In genomic region chr7:16916111-16916639, GRCh38 we compare ENCODE assay signal across 11 cellular contexts. TPM values are rescaled to one million over a fixed set of nuclear protein-coding genes. Genes with fewer than 3 reads are reported as not detected.
A peak's percentile ranks its signal among the peaks of the same experiment; 100 is the strongest.
DNase-seq lines count a peak whose midpoint lies in the region; ATAC-seq and TF ChIP-seq lines count a peak whose summit lies in the region.
"Had no signal": no experiment of that assay in that cellular context is flagged by ENCODE, and none has a peak within 500 bp of the region (broad histone marks: within the 10 kb centered on the region; RNA-seq: fewer than 3 reads in every experiment).

No MANE protein-coding gene starts in this region.

- H3K4me3 Mint-ChIP-seq in CD8-positive, alpha-beta T cell, result no peak overlapping the region
- no peak overlapping the region for H3K4me3 Mint-ChIP-seq in activated T-helper 1 cell treated with anti-CD3 and anti-CD28 coated beads, Interleukin-12 subunit alpha, Interleukin-12 subunit beta, Interleukin-2, Interleukin-4 antibody, amounts not matched to agents 30 ng/mL and 10 ng/mL and 1 ng/mL, durations not matched to agents 14 hours and 24 hours and 36 hours

- no peaks in the 10 kb centered on the region for H3K36me3 ChIP-seq in MG63
- no peaks in the 10 kb centered on the region for H3K36me3 ChIP-seq in CD8-positive, alpha-beta T cell (ENCODE audit: insufficient read depth, low read length)

- peaks cover 8% of the 10 kb centered on the region for H3K9me3 ChIP-seq in MG63
- no peaks in the 10 kb centered on the region for H3K9me3 ChIP-seq in CD8-positive, alpha-beta T cell (ENCODE audit: low read length)

- H3K4me1 Mint-ChIP-seq in CD8-positive, alpha-beta T cell (ENCODE audit: low read depth), result no peaks in the 10 kb centered on the region
- no peaks in the 10 kb centered on the region for H3K4me1 Mint-ChIP-seq in activated T-helper 1 cell treated with anti-CD3 and anti-CD28 coated beads, Interleukin-12 subunit alpha, Interleukin-12 subunit beta, Interleukin-2, Interleukin-4 antibody, amounts not matched to agents 30 ng/mL and 10 ng/mL and 1 ng/mL, durations not matched to agents 14 hours and 24 hours and 36 hours (ENCODE audit: low read depth)

- ATAC-seq in GM18909 (IDR thresholded peaks at IDR 0.05; ENCODE audit: poor library complexity, unreplicated experiment) (no peak), HG03139 (IDR thresholded peaks at IDR 0.05; ENCODE audit: unreplicated experiment) (no peak)
- ATAC-seq in CD8-positive, alpha-beta T cell, result no peak
- ATAC-seq: GM12878 had no signal

- H3K27me3 Mint-ChIP-seq in CD8-positive, alpha-beta T cell (ENCODE audit: low read depth), result no peaks in the 10 kb centered on the region
- H3K27me3 Mint-ChIP-seq in activated T-helper 1 cell treated with anti-CD3 and anti-CD28 coated beads, Interleukin-12 subunit alpha, Interleukin-12 subunit beta, Interleukin-2, Interleukin-4 antibody, amounts not matched to agents 30 ng/mL and 10 ng/mL and 1 ng/mL, durations not matched to agents 14 hours and 24 hours and 36 hours (ENCODE audit: insufficient read depth), result peaks cover 4% of the 10 kb centered on the region

- H3K4me3 ChIP-seq in MG63 (no peak overlapping the region), cardiac fibroblast (replicated peaks in 1 of 2; ENCODE audit: low read depth in 2 of 2, low read length in 2 of 2) (no peak overlapping the region)
- H3K4me3 ChIP-seq in CD8-positive, alpha-beta T cell (ENCODE audit: low read depth, low read length), result no peak overlapping the region
- H3K4me3 ChIP-seq: GM12878, lung had no signal

- no peak overlapping the region for H3K27ac ChIP-seq in CD8-positive, alpha-beta T cell (ENCODE audit: low read depth, low read length)

- H3K27me3 ChIP-seq in MG63, result no peaks in the 10 kb centered on the region
- H3K27me3 ChIP-seq in CD8-positive, alpha-beta T cell (ENCODE audit: insufficient read depth, low read length), result no peaks in the 10 kb centered on the region

- DNase-seq in EL (peak; percentile 88), MG63 (peak; percentile 15), cardiac fibroblast (ENCODE audit: low read depth in 2 of 2) (peak; percentile 63 to 89), non-pigmented ciliary epithelial cell (ENCODE audit: low read depth) (peak; percentile 81)
- DNase-seq in CD8-positive, alpha-beta T cell, result no peak
- DNase-seq in activated T-helper 1 cell treated with anti-CD3 and anti-CD28 coated beads, Interleukin-12 subunit alpha, Interleukin-12 subunit beta, Interleukin-2, Interleukin-4 antibody, amounts not matched to agents 30 ng/mL and 10 ng/mL and 1 ng/mL, durations not matched to agents 14 hours and 24 hours and 36 hours (ENCODE audit: low spot score), result no peak
- DNase-seq: activated CD8-positive, alpha-beta memory T cell treated with anti-CD3 and anti-CD28 coated beads for 24 hours had no signal

- H3K9me3 Mint-ChIP-seq in CD8-positive, alpha-beta T cell, result peaks cover 2% of the 10 kb centered on the region
- no peaks in the 10 kb centered on the region for H3K9me3 Mint-ChIP-seq in activated T-helper 1 cell treated with anti-CD3 and anti-CD28 coated beads, Interleukin-12 subunit alpha, Interleukin-12 subunit beta, Interleukin-2, Interleukin-4 antibody, amounts not matched to agents 30 ng/mL and 10 ng/mL and 1 ng/mL, durations not matched to agents 14 hours and 24 hours and 36 hours

- H3K4me1 ChIP-seq in CD8-positive, alpha-beta T cell (ENCODE audit: insufficient read depth, low read length), result no peaks in the 10 kb centered on the region

- TF ChIP-seq CTCF in cardiac fibroblast (IDR thresholded peaks at IDR 0.05; ENCODE audit: low read depth, low read length), result no peak
- TF ChIP-seq CTCF in CD8-positive, alpha-beta T cell (IDR thresholded peaks at IDR 0.05), result no peak

- no peaks in the 10 kb centered on the region for H3K36me3 Mint-ChIP-seq in CD8-positive, alpha-beta T cell
- H3K36me3 Mint-ChIP-seq in activated T-helper 1 cell treated with anti-CD3 and anti-CD28 coated beads, Interleukin-12 subunit alpha, Interleukin-12 subunit beta, Interleukin-2, Interleukin-4 antibody, amounts not matched to agents 30 ng/mL and 10 ng/mL and 1 ng/mL, durations not matched to agents 14 hours and 24 hours and 36 hours (ENCODE audit: low read depth), result no peaks in the 10 kb centered on the region

- POLR2A ChIA-PET in CD8-positive, alpha-beta T cell (lab: Charles Lee), result no interaction called here

- H3K27ac Mint-ChIP-seq in CD8-positive, alpha-beta T cell, result no peak overlapping the region
- H3K27ac Mint-ChIP-seq in activated T-helper 1 cell treated with anti-CD3 and anti-CD28 coated beads, Interleukin-12 subunit alpha, Interleukin-12 subunit beta, Interleukin-2, Interleukin-4 antibody, amounts not matched to agents 30 ng/mL and 10 ng/mL and 1 ng/mL, durations not matched to agents 14 hours and 24 hours and 36 hours, result no peak overlapping the region

- CTCF ChIA-PET in CD8-positive, alpha-beta T cell (lab: Charles Lee), result no interaction called here

- intact Hi-C loops in CD8-positive, alpha-beta T cell (cut with DNase I, micrococcal nuclease), result loop anchor here (2.0 to 10.0 kb wide), 5 partner anchors 221 to 839 kb away; no protein-coding TSS in a partner anchor
- intact Hi-C loops in activated T-helper 1 cell treated with anti-CD3 and anti-CD28 coated beads, Interleukin-12 subunit alpha, Interleukin-12 subunit beta, Interleukin-2, Interleukin-4 antibody, amounts not matched to agents 30 ng/mL and 10 ng/mL and 1 ng/mL, durations not matched to agents 14 hours and 24 hours and 36 hours (cut with micrococcal nuclease), result loop anchor here (5.0 kb wide), 1 partner anchor 164 kb away; the partner anchor contains the start of gene TSPAN13

RNA-seq across cellular contexts. Expression of gene AGR3, which starts 34.4 kb away (rescaled TPM):
- total RNA-seq in MG63 (2014; rRNA removed; shearing (Covaris generic); ENCODE audit: low replicate concordance), result not detected in 2 replicates
- not detected for total RNA-seq in CD8-positive, alpha-beta T cell
- not detected in 2 replicates for total RNA-seq in activated T-helper 1 cell treated with anti-CD3 and anti-CD28 coated beads, Interleukin-12 subunit alpha, Interleukin-12 subunit beta, Interleukin-2, Interleukin-4 antibody, amounts not matched to agents 30 ng/mL and 10 ng/mL and 1 ng/mL, durations not matched to agents 14 hours and 24 hours and 36 hours
- total RNA-seq: GM12878 had no signal

Comparison
In these comparisons a context has a peak if more than half of its experiments do, and no peak if none do; other contexts are left out.
1. DNase-seq: peak in EL (single experiment), MG63 (single experiment), cardiac fibroblast (2 of 2) and non-pigmented ciliary epithelial cell (single experiment); none in CD8-positive, alpha-beta T cell (0 of 7) and activated T-helper 1 cell treated with anti-CD3 and anti-CD28 coated beads, Interleukin-12 subunit alpha, Interleukin-12 subunit beta, Interleukin-2, Interleukin-4 antibody, amounts not matched to agents 30 ng/mL and 10 ng/mL and 1 ng/mL, durations not matched to agents 14 hours and 24 hours and 36 hours (single experiment).